34 cellular contexts compared by ENCODE assay signal in the genomic region with DNA sequence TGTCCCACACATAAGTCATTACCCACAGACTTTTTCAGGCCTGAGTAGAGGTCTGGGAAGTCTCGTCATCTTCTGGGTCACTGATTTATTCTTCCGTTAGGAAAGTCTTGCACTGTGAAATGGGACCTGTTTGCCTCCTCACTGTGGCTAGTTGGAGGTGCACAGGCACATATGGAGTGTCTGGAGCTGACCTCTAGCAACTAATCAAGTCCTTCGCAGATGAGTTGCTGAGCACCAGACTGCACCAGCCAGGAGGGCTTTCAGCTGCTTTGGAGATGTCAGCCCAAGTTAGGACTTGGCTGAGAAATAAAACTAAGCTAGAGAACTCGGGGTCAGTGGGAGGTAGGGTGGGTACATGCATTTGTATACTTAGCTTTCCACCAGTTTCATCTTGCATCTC.
"Had no signal": no experiment of that assay in that cellular context is flagged by ENCODE, and none has a peak within 500 bp of the region (broad histone marks: within the 10 kb centered on the region; RNA-seq: fewer than 3 reads in every experiment).

No MANE protein-coding gene starts in this region.

- H3K4me1 ChIP-seq: ascending aorta had no signal

- H3K27ac ChIP-seq: ascending aorta, cardiac muscle cell, VCaP had no signal

- H3K9me3 ChIP-seq: ascending aorta had no signal

- H3K4me3 ChIP-seq: ascending aorta, cardiac muscle cell had no signal

- H3K27me3 Mint-ChIP-seq: activated CD4-positive, alpha-beta T cell treated with anti-CD3 and anti-CD28 coated beads, Interleukin-2, amount 10 ng/mL, durations not matched to agents 24 days and 14 days; activated CD8-positive, alpha-beta T cell treated with anti-CD3 and anti-CD28 coated beads for 36 hours; activated naive CD4-positive, alpha-beta T cell treated with anti-CD3 and anti-CD28 coated beads, Interleukin-2, amount 10 ng/mL, durations not matched to agents 7 days and 5 days; activated naive CD4-positive, alpha-beta T cell treated with anti-CD3 and anti-CD28 coated beads, Interleukin-2, amount 50 U/mL, for 24 hours; activated naive CD8-positive, alpha-beta T cell; activated naive CD8-positive, alpha-beta T cell treated with anti-CD3 and anti-CD28 coated beads, Interleukin-2, amount 10 ng/mL, durations not matched to agents 7 days and 5 days; brain had no signal

- H3K4me1 Mint-ChIP-seq: activated B cell treated with CpG ODN at 0.5 μM for 24 hours; activated CD4-positive, alpha-beta T cell treated with anti-CD3 and anti-CD28 coated beads, Interleukin-2, amount 10 ng/mL, durations not matched to agents 24 days and 14 days; activated naive CD4-positive, alpha-beta T cell treated with anti-CD3 and anti-CD28 coated beads, Interleukin-2, amount 10 ng/mL, durations not matched to agents 7 days and 5 days; activated naive CD4-positive, alpha-beta T cell treated with anti-CD3 and anti-CD28 coated beads, Interleukin-2, amount 50 U/mL, for 24 hours; activated naive CD8-positive, alpha-beta T cell treated with anti-CD3 and anti-CD28 coated beads, Interleukin-2, amount 10 ng/mL, durations not matched to agents 7 days and 5 days; activated naive CD8-positive, alpha-beta T cell treated with anti-CD3 and anti-CD28 coated beads, Interleukin-2, amount 50 U/mL, for 24 hours; activated T-helper 17 cell treated with anti-CD3 and anti-CD28 coated beads, Interleukin-2, amount 50 U/mL, for 72 hours had no signal

- ATAC-seq: activated CD8-positive, alpha-beta T cell treated with anti-CD3 and anti-CD28 coated beads for 36 hours; activated naive CD8-positive, alpha-beta T cell treated with anti-CD3 and anti-CD28 coated beads, Interleukin-2, amount 50 U/mL, for 24 hours; activated T-cell treated with anti-CD3 and anti-CD28 coated beads, Interleukin-2, amount 50 U/mL, for 4 hours; activated T-cell treated with anti-CD3 and anti-CD28 coated beads, Interleukin-2, amount 50 U/mL, for 72 hours; activated T-helper 17 cell treated with anti-CD3 and anti-CD28 coated beads, Interleukin-2, amount 50 U/mL, for 72 hours had no signal

- H3K4me3 Mint-ChIP-seq: activated B cell treated with CpG ODN at 0.5 μM for 24 hours; activated CD4-positive, alpha-beta memory T cell treated with anti-CD3 and anti-CD28 coated beads for 36 hours; activated CD4-positive, alpha-beta T cell treated with anti-CD3 and anti-CD28 coated beads, Interleukin-2, amount 10 ng/mL, durations not matched to agents 24 days and 14 days; activated CD8-positive, alpha-beta T cell treated with anti-CD3 and anti-CD28 coated beads for 36 hours; activated naive CD4-positive, alpha-beta T cell treated with anti-CD3 and anti-CD28 coated beads, Interleukin-2, amount 10 ng/mL, durations not matched to agents 7 days and 5 days; activated naive CD4-positive, alpha-beta T cell treated with anti-CD3 and anti-CD28 coated beads, Interleukin-2, amount 50 U/mL, for 24 hours; activated naive CD8-positive, alpha-beta T cell; activated naive CD8-positive, alpha-beta T cell treated with anti-CD3 and anti-CD28 coated beads, Interleukin-2, amount 10 ng/mL, durations not matched to agents 7 days and 5 days; activated naive CD8-positive, alpha-beta T cell treated with anti-CD3 and anti-CD28 coated beads, Interleukin-2, amount 50 U/mL, for 24 hours; activated T-cell treated with anti-CD3 and anti-CD28 coated beads, Interleukin-2, amount 50 U/mL, for 4 hours; activated T-cell treated with anti-CD3 and anti-CD28 coated beads, Interleukin-2, amount 50 U/mL, for 72 hours; activated T-helper 1 cell treated with anti-CD3 and anti-CD28 coated beads, Interleukin-12 subunit alpha, Interleukin-12 subunit beta, Interleukin-2, Interleukin-4 antibody, amounts not matched to agents 30 ng/mL and 10 ng/mL and 1 ng/mL, durations not matched to agents 14 hours and 24 hours and 36 hours; activated T-helper 17 cell treated with anti-CD3 and anti-CD28 coated beads, Interleukin-2, amount 50 U/mL, for 72 hours; brain; T-helper 1 cell treated with Interleukin-12 subunit alpha and Interleukin-12 subunit beta and Interleukin-4 antibody, amounts not matched to agents 30 μg/mL and 1 μg/mL, for 36 hours; T-helper 2 cell treated with Interferon-gamma antibody and Interleukin-4, amounts not matched to agents 5 μg/mL and 100 μg/mL, for 36 hours had no signal

- H3K36me3 Mint-ChIP-seq: activated CD4-positive, alpha-beta memory T cell treated with anti-CD3 and anti-CD28 coated beads for 36 hours; activated naive CD4-positive, alpha-beta T cell treated with anti-CD3 and anti-CD28 coated beads, Interleukin-2, amount 10 ng/mL, durations not matched to agents 7 days and 5 days; activated naive CD4-positive, alpha-beta T cell treated with anti-CD3 and anti-CD28 coated beads, Interleukin-2, amount 50 U/mL, for 24 hours; activated naive CD8-positive, alpha-beta T cell; activated naive CD8-positive, alpha-beta T cell treated with anti-CD3 and anti-CD28 coated beads, Interleukin-2, amount 10 ng/mL, durations not matched to agents 7 days and 5 days; brain had no signal

- DNase-seq: activated B cell treated with CpG ODN at 0.5 μM for 24 hours; activated CD4-positive, alpha-beta memory T cell treated with anti-CD3 and anti-CD28 coated beads for 36 hours; activated CD4-positive, alpha-beta T cell treated with anti-CD3 and anti-CD28 coated beads for 4 hours; activated CD4-positive, alpha-beta T cell treated with anti-CD3 and anti-CD28 coated beads, Interleukin-2, amount 10 ng/mL, durations not matched to agents 24 days and 14 days; activated CD4-positive, alpha-beta T cell treated with anti-CD3 and anti-CD28 coated beads, Interleukin-2, amount 50 U/mL, for 1 hour; activated CD4-positive, alpha-beta T cell treated with anti-CD3 and anti-CD28 coated beads, Interleukin-2, amount 50 U/mL, for 4 hours; activated CD4-positive, CD25-positive, alpha-beta regulatory T cell treated with anti-CD3 and anti-CD28 coated beads, Interleukin-2, amount 50 U/mL, for 72 hours; activated CD8-positive, alpha-beta memory T cell treated with anti-CD3 and anti-CD28 coated beads, Interleukin-2, amount 50 U/mL, for 4 hours; activated CD8-positive, alpha-beta T cell treated with anti-CD3 and anti-CD28 coated beads for 36 hours; activated gamma-delta T cell; activated naive CD4-positive, alpha-beta T cell treated with anti-CD3 and anti-CD28 coated beads, Interleukin-2, amount 10 ng/mL, durations not matched to agents 7 days and 5 days; activated naive CD4-positive, alpha-beta T cell treated with Interleukin-2 at 50 U/mL for 16 hours; activated naive CD8-positive, alpha-beta T cell treated with anti-CD3 and anti-CD28 coated beads, Interleukin-2, amount 10 ng/mL, durations not matched to agents 7 days and 5 days; activated naive CD8-positive, alpha-beta T cell treated with anti-CD3 and anti-CD28 coated beads, Interleukin-2, amount 50 U/mL, for 24 hours; activated T-cell treated with anti-CD3 and anti-CD28 coated beads for 4 hours; activated T-cell treated with anti-CD3 and anti-CD28 coated beads, Interleukin-2, amount 50 U/mL, for 1 hour; activated T-cell treated with anti-CD3 and anti-CD28 coated beads, Interleukin-2, amount 50 U/mL, for 4 hours; activated T-cell treated with anti-CD3 and anti-CD28 coated beads, Interleukin-2, amount 50 U/mL, for 72 hours; amygdala; caudate nucleus; SW 1271; T-helper 1 cell; T-helper 2 cell; T-helper 9 cell had no signal

- H3K27me3 ChIP-seq: ascending aorta, cardiac muscle cell had no signal

- H3K36me3 ChIP-seq: ascending aorta, cardiac muscle cell had no signal

- H3K9me3 Mint-ChIP-seq: activated B cell treated with CpG ODN at 0.5 μM for 24 hours; activated CD4-positive, alpha-beta memory T cell treated with anti-CD3 and anti-CD28 coated beads for 36 hours; activated CD4-positive, alpha-beta T cell treated with anti-CD3 and anti-CD28 coated beads, Interleukin-2, amount 10 ng/mL, durations not matched to agents 24 days and 14 days; activated CD8-positive, alpha-beta T cell treated with anti-CD3 and anti-CD28 coated beads for 36 hours; activated naive CD4-positive, alpha-beta T cell treated with anti-CD3 and anti-CD28 coated beads, Interleukin-2, amount 10 ng/mL, durations not matched to agents 7 days and 5 days; activated naive CD4-positive, alpha-beta T cell treated with anti-CD3 and anti-CD28 coated beads, Interleukin-2, amount 50 U/mL, for 24 hours; activated naive CD8-positive, alpha-beta T cell treated with anti-CD3 and anti-CD28 coated beads, Interleukin-2, amount 10 ng/mL, durations not matched to agents 7 days and 5 days; activated naive CD8-positive, alpha-beta T cell treated with anti-CD3 and anti-CD28 coated beads, Interleukin-2, amount 50 U/mL, for 24 hours; activated T-cell treated with anti-CD3 and anti-CD28 coated beads, Interleukin-2, amount 50 U/mL, for 4 hours; activated T-cell treated with anti-CD3 and anti-CD28 coated beads, Interleukin-2, amount 50 U/mL, for 72 hours; activated T-helper 1 cell treated with anti-CD3 and anti-CD28 coated beads, Interleukin-12 subunit alpha, Interleukin-12 subunit beta, Interleukin-2, Interleukin-4 antibody, amounts not matched to agents 30 ng/mL and 10 ng/mL and 1 ng/mL, durations not matched to agents 14 hours and 24 hours and 36 hours; activated T-helper 17 cell treated with anti-CD3 and anti-CD28 coated beads, Interleukin-2, amount 50 U/mL, for 72 hours; T-helper 1 cell treated with Interleukin-12 subunit alpha and Interleukin-12 subunit beta and Interleukin-4 antibody, amounts not matched to agents 30 μg/mL and 1 μg/mL, for 36 hours; T-helper 2 cell treated with Interferon-gamma antibody and Interleukin-4, amounts not matched to agents 5 μg/mL and 100 μg/mL, for 36 hours had no signal

- H3K27ac Mint-ChIP-seq: activated B cell treated with CpG ODN at 0.5 μM for 24 hours; activated CD4-positive, alpha-beta memory T cell treated with anti-CD3 and anti-CD28 coated beads for 36 hours; activated CD4-positive, alpha-beta T cell treated with anti-CD3 and anti-CD28 coated beads, Interleukin-2, amount 10 ng/mL, durations not matched to agents 24 days and 14 days; activated CD8-positive, alpha-beta T cell treated with anti-CD3 and anti-CD28 coated beads for 36 hours; activated naive CD4-positive, alpha-beta T cell treated with anti-CD3 and anti-CD28 coated beads, Interleukin-2, amount 10 ng/mL, durations not matched to agents 7 days and 5 days; activated naive CD4-positive, alpha-beta T cell treated with anti-CD3 and anti-CD28 coated beads, Interleukin-2, amount 50 U/mL, for 24 hours; activated naive CD8-positive, alpha-beta T cell; activated naive CD8-positive, alpha-beta T cell treated with anti-CD3 and anti-CD28 coated beads, Interleukin-2, amount 10 ng/mL, durations not matched to agents 7 days and 5 days; activated naive CD8-positive, alpha-beta T cell treated with anti-CD3 and anti-CD28 coated beads, Interleukin-2, amount 50 U/mL, for 24 hours; activated T-cell treated with anti-CD3 and anti-CD28 coated beads, Interleukin-2, amount 50 U/mL, for 72 hours; activated T-helper 1 cell treated with anti-CD3 and anti-CD28 coated beads, Interleukin-12 subunit alpha, Interleukin-12 subunit beta, Interleukin-2, Interleukin-4 antibody, amounts not matched to agents 30 ng/mL and 10 ng/mL and 1 ng/mL, durations not matched to agents 14 hours and 24 hours and 36 hours; activated T-helper 17 cell treated with anti-CD3 and anti-CD28 coated beads, Interleukin-2, amount 50 U/mL, for 72 hours; T-helper 1 cell treated with Interleukin-12 subunit alpha and Interleukin-12 subunit beta and Interleukin-4 antibody, amounts not matched to agents 30 μg/mL and 1 μg/mL, for 36 hours; T-helper 2 cell treated with Interferon-gamma antibody and Interleukin-4, amounts not matched to agents 5 μg/mL and 100 μg/mL, for 36 hours had no signal
